ENCODE assay signal across 4 cellular contexts in genomic region chr7:106653488-106653887, GRCh38.
"Had no signal": no experiment of that assay in that cellular context is flagged by ENCODE, and none has a peak within 500 bp of the region (broad histone marks: within the 10 kb centered on the region; RNA-seq: fewer than 3 reads in every experiment).

No MANE protein-coding gene starts in this region.

- DNase-seq: H9, HCEC 1CT, IMR-90 had no signal

- H3K4me3 ChIP-seq: GM23338 had no signal

- ATAC-seq: GM23338 had no signal
